8 cellular contexts compared by ENCODE assay signal in genomic region chr10:79562135-79562756, GRCh38. TPM values are rescaled to one million over a fixed set of nuclear protein-coding genes. Genes with fewer than 3 reads are reported as not detected.
A peak's percentile ranks its signal among the peaks of the same experiment; 100 is the strongest.
DNase-seq lines count a peak whose midpoint lies in the region; ATAC-seq and TF ChIP-seq lines count a peak whose summit lies in the region.

No MANE protein-coding gene starts in this region.

- no peak overlapping the region for H3K27ac Mint-ChIP-seq in activated T-cell treated with anti-CD3 and anti-CD28 coated beads, Interleukin-2, amount 50 U/mL, for 72 hours

- TF ChIP-seq CTCF in fibroblast of the aortic adventitia (IDR thresholded peaks at IDR 0.05; ENCODE audit: insufficient read depth, low read length): peak; percentile 91
- peak; percentile 52 to 83 (median 66) for TF ChIP-seq CTCF in tibial nerve (IDR thresholded peaks at IDR 0.05)

- DNase-seq in AG08396 (ENCODE audit: low spot score) (peak; percentile 58), NOMO-1 treated with DMSO at 0.1 percent for 48 hours (lab: John Stamatoyannopoulos, UW; ENCODE audit: unreplicated experiment) (peak; percentile 34), fibroblast of the aortic adventitia (ENCODE audit: low read depth) (peak; percentile 53), nucleus accumbens (lab: John Stamatoyannopoulos, UW) (peak in 39 of 56 donors; percentile 4 to 77 (median 23)), tibial nerve (ENCODE audit: low spot score in 2 of 2) (peak in 1 of 2 donors; percentile 40)
- peak; percentile 72 to 77 for DNase-seq in activated T-cell treated with anti-CD3 and anti-CD28 coated beads, Interleukin-2, amount 50 U/mL, for 72 hours

- ATAC-seq in GM18868 (IDR thresholded peaks at IDR 0.05; ENCODE audit: unreplicated experiment): peak; percentile 88
- peak; percentile 87 for ATAC-seq in HG03159 (IDR thresholded peaks at IDR 0.05; ENCODE audit: unreplicated experiment)
- ATAC-seq in activated T-cell treated with anti-CD3 and anti-CD28 coated beads, Interleukin-2, amount 50 U/mL, for 72 hours (replicated peaks in 1 of 2): peak; percentile 81 to 93

- H3K27me3 Mint-ChIP-seq in activated T-cell treated with anti-CD3 and anti-CD28 coated beads, Interleukin-2, amount 50 U/mL, for 72 hours (ENCODE audit: low read depth): peaks cover 20% of the 10 kb centered on the region

- no peaks in the 10 kb centered on the region for H3K27me3 ChIP-seq in tibial nerve

- no peaks in the 10 kb centered on the region for H3K36me3 ChIP-seq in tibial nerve

- H3K9me3 ChIP-seq in tibial nerve: no peaks in the 10 kb centered on the region

- H3K4me1 ChIP-seq in tibial nerve: peaks cover 0 to 7% (median 0%) of the 10 kb centered on the region in 4 donors

- no peak overlapping the region for H3K27ac ChIP-seq in tibial nerve

- TF ChIP-seq POLR2A in tibial nerve (IDR thresholded peaks at IDR 0.05): no peak

- H3K4me3 ChIP-seq in fibroblast of the aortic adventitia (ENCODE audit: low read depth, low read length) (no peak overlapping the region), tibial nerve (no peak overlapping the region)

- H3K4me1 Mint-ChIP-seq in activated T-cell treated with anti-CD3 and anti-CD28 coated beads, Interleukin-2, amount 50 U/mL, for 72 hours (ENCODE audit: low read depth): no peaks in the 10 kb centered on the region

- H3K36me3 Mint-ChIP-seq in activated T-cell treated with anti-CD3 and anti-CD28 coated beads, Interleukin-2, amount 50 U/mL, for 72 hours (ENCODE audit: insufficient read depth in 2 of 2): no peaks in the 10 kb centered on the region

- WGBS in tibial nerve, 2 donors: 13 to 19% methylated on average over 16 to 17 of the region's 17 CpGs

- no peak for TF ChIP-seq EP300 in tibial nerve (IDR thresholded peaks at IDR 0.05)

- H3K9me3 Mint-ChIP-seq in activated T-cell treated with anti-CD3 and anti-CD28 coated beads, Interleukin-2, amount 50 U/mL, for 72 hours: no peaks in the 10 kb centered on the region

- no peak overlapping the region for H3K4me3 Mint-ChIP-seq in activated T-cell treated with anti-CD3 and anti-CD28 coated beads, Interleukin-2, amount 50 U/mL, for 72 hours

RNA-seq across cellular contexts. Expression of gene SFTPA2, which starts 2.0 kb away (rescaled TPM):
- not detected for total RNA-seq in activated T-cell treated with anti-CD3 and anti-CD28 coated beads, Interleukin-2, amount 50 U/mL, for 72 hours
- total RNA-seq in fibroblast of the aortic adventitia (ENCODE audit: low replicate concordance) (not detected in 2 replicates), tibial nerve (1 to 10 TPM in 1 of 4 donors, under 1 TPM in 2, not detected in 1; 0.44 to 5.7 (median 0.60) TPM)

RNA-seq across cellular contexts. Expression of gene SFTPA1, which starts 48.5 kb away (rescaled TPM):
- not detected for total RNA-seq in activated T-cell treated with anti-CD3 and anti-CD28 coated beads, Interleukin-2, amount 50 U/mL, for 72 hours
- total RNA-seq in fibroblast of the aortic adventitia (ENCODE audit: low replicate concordance): not detected in 2 replicates
- total RNA-seq in tibial nerve: not detected

RNA-seq across cellular contexts. Expression of gene EIF5AL1, which starts 49.9 kb away (rescaled TPM):
- total RNA-seq in activated T-cell treated with anti-CD3 and anti-CD28 coated beads, Interleukin-2, amount 50 U/mL, for 72 hours: under 1 TPM; 0.07 to 0.10 TPM
- total RNA-seq in fibroblast of the aortic adventitia (ENCODE audit: low replicate concordance) (1.5 TPM in 1 of 2 replicates, not detected in the other), tibial nerve (under 1 TPM in 1 of 4 donors, not detected in 3; 0.90 TPM)
